8 cellular contexts compared by ENCODE assay signal in the genomic region with DNA sequence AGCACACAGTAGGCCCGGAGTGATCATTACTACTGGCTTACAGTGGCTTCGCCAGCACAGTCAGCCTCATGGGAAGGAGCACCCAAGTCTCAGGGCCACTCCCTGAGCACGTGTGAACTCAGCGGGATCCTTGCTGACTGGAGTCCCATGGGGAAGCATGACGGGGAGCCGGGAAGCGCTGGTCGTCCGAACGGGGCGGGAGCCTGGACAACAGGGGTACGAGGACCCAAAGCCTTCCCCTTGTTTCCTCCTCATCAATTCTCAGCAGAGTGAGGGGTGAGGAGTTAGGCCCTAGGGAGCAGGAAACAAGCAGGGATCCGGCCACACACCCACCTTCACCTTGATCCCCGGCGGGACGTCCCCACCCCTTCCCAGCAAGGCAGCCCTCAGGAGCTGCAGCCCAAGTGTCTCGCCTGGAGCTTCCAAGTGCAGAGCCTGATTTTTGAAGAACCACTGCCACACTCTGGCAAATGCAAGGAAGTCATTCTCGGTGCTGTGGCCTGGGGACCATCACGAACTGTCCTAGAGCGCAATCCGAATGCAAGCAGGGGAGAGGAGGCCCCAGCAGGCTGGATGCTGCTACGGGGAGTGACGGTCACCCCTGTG. TPM values are rescaled to one million over a fixed set of nuclear protein-coding genes. Genes with fewer than 3 reads are reported as not detected.
DNase-seq lines count a peak whose midpoint lies in the region; ATAC-seq and TF ChIP-seq lines count a peak whose summit lies in the region.

No MANE protein-coding gene starts in this region.

- no peaks in the 10 kb centered on the region for H4K20me1 ChIP-seq in fibroblast of lung (ENCODE audit: control insufficient read depth, extremely low read depth, insufficient read depth, low read length)

- POLR2A ChIA-PET in naive thymus-derived CD4-positive, alpha-beta T cell (lab: Charles Lee) = no interaction called here

- H3K36me3 ChIP-seq in fibroblast of lung (ENCODE audit: control insufficient read depth, insufficient read depth, low read length) = no peaks in the 10 kb centered on the region
- no peaks in the 10 kb centered on the region for H3K36me3 ChIP-seq in naive thymus-derived CD4-positive, alpha-beta T cell (ENCODE audit: control insufficient read depth in 2 of 3, insufficient read depth in 3 of 3, low read length in 3 of 3)

- peaks cover 6 to 14% (median 7%) of the 10 kb centered on the region in 7 donors for H3K4me1 Mint-ChIP-seq in naive thymus-derived CD4-positive, alpha-beta T cell

- TF ChIP-seq CTCF in fibroblast of lung (conservative IDR thresholded peaks at IDR 0.05 in 1 of 2, IDR thresholded peaks at IDR 0.05 in 1 of 2; ENCODE audit: low read depth in 1 of 2, low read length in 2 of 2) = peak in 1 of 2 donors; percentile 47

- H2AFZ ChIP-seq in fibroblast of lung (ENCODE audit: low read length) = peak overlapping the region; percentile 78

- peaks cover 0 to 6% (median 0%) of the 10 kb centered on the region in 5 donors for H3K27me3 Mint-ChIP-seq in naive thymus-derived CD4-positive, alpha-beta T cell

- no peaks in the 10 kb centered on the region for H3K79me2 ChIP-seq in fibroblast of lung (ENCODE audit: control insufficient read depth, insufficient read depth, low read length)

- no peak overlapping the region for H3K27ac ChIP-seq in fibroblast of lung (ENCODE audit: insufficient read depth, low read length)
- no peak overlapping the region for H3K27ac ChIP-seq in naive thymus-derived CD4-positive, alpha-beta T cell (ENCODE audit: low read depth, low read length)

- CTCF ChIA-PET in naive thymus-derived CD4-positive, alpha-beta T cell (lab: Charles Lee) = interaction anchor here (0.6 to 2.1 kb wide), 5 partner anchors 9 to 324 kb away, joined by 3 to 9 read pairs (median 3); no protein-coding TSS in a partner anchor

- no peak overlapping the region for H3K4me3 Mint-ChIP-seq in naive thymus-derived CD4-positive, alpha-beta T cell

- H3K4me1 ChIP-seq in fibroblast of lung (ENCODE audit: control insufficient read depth, extremely low read depth, insufficient read depth, low read length) = peaks cover 5% of the 10 kb centered on the region
- peaks cover 0 to 3% of the 10 kb centered on the region in 2 donors for H3K4me1 ChIP-seq in naive thymus-derived CD4-positive, alpha-beta T cell (ENCODE audit: control insufficient read depth in 2 of 2, insufficient read depth in 2 of 2, low read length in 2 of 2)

- no peak overlapping the region for H3K27ac Mint-ChIP-seq in naive thymus-derived CD4-positive, alpha-beta T cell

- intact Hi-C loops in naive thymus-derived CD4-positive, alpha-beta T cell (cut with micrococcal nuclease) = loop anchor here (1.0 to 5.0 kb wide), 3 partner anchors 324 to 879 kb away; no protein-coding TSS in a partner anchor

- peak overlapping the region; percentile 64 for H3K4me2 ChIP-seq in fibroblast of lung (ENCODE audit: extremely low read depth, insufficient read depth, low read length)

- H3K9me3 ChIP-seq in fibroblast of lung (ENCODE audit: control insufficient read depth, insufficient read depth, low read depth, low read length) = no peaks in the 10 kb centered on the region
- H3K9me3 ChIP-seq in naive thymus-derived CD4-positive, alpha-beta T cell (ENCODE audit: control insufficient read depth in 2 of 3, low read length in 3 of 3) = no peaks in the 10 kb centered on the region

- H3K36me3 Mint-ChIP-seq in naive thymus-derived CD4-positive, alpha-beta T cell = no peaks in the 10 kb centered on the region

- H3K4me3 ChIP-seq in fibroblast of lung (replicated peaks in 1 of 4; ENCODE audit: control extremely low read depth in 1 of 4, insufficient read depth in 1 of 4, low read depth in 3 of 4, low read length in 4 of 4) = peak overlapping the region in 2 of 4 experiments; percentile 5 to 14
- no peak overlapping the region for H3K4me3 ChIP-seq in naive thymus-derived CD4-positive, alpha-beta T cell (ENCODE audit: low read length)

- ATAC-seq in naive thymus-derived CD4-positive, alpha-beta T cell = peak; percentile 21

- H3K27me3 ChIP-seq in fibroblast of lung (ENCODE audit: control insufficient read depth, insufficient read depth, low read length) = no peaks in the 10 kb centered on the region
- no peaks in the 10 kb centered on the region for H3K27me3 ChIP-seq in naive thymus-derived CD4-positive, alpha-beta T cell (ENCODE audit: control insufficient read depth in 2 of 2, insufficient read depth in 2 of 2, low read length in 2 of 2)

- peak; percentile 53 for DNase-seq in SIG-M5 treated with dmso at 0.1 percent for 504 hours (lab: John Stamatoyannopoulos, UW; ENCODE audit: unreplicated experiment)
- DNase-seq in SIG-M5 (lab: John Stamatoyannopoulos, UW) = no peak
- peak; percentile 52 for DNase-seq in OCI-M1 (lab: John Stamatoyannopoulos, UW)
- peak; percentile 66 to 73 for DNase-seq in fibroblast of lung (ENCODE audit: low read depth in 2 of 2)
- no peak for DNase-seq in naive thymus-derived CD4-positive, alpha-beta T cell
- no peak for DNase-seq in RKO (ENCODE audit: low spot score)
- DNase-seq in germinal center (ENCODE audit: low spot score) = no peak
- DNase-seq in AML-193 (lab: John Stamatoyannopoulos, UW) = no peak

- H3K9me3 Mint-ChIP-seq in naive thymus-derived CD4-positive, alpha-beta T cell = no peaks in the 10 kb centered on the region

- H3K9ac ChIP-seq in fibroblast of lung (ENCODE audit: insufficient read depth, low read length) = no peak overlapping the region

RNA-seq across cellular contexts. Expression of gene TOMM20, which starts 35.5 kb away (rescaled TPM):
- 85.5 and 92.7 TPM in 2 replicates for total RNA-seq in fibroblast of lung
- 95.1 and 111 TPM in 2 replicates for polyA plus RNA-seq in fibroblast of lung
- 97.4 and 104 TPM in 2 replicates for polyA plus RNA-seq in fibroblast of lung (2012)
- polyA minus RNA-seq in fibroblast of lung (ENCODE audit: low replicate concordance) = 23.2 and 53.4 TPM in 2 replicates
- total RNA-seq in naive thymus-derived CD4-positive, alpha-beta T cell = 100 to 1,000 TPM in 3 of 5 experiments, 10 to 100 TPM in 2; 88.0 to 124 (median 100) TPM
- polyA plus RNA-seq in naive thymus-derived CD4-positive, alpha-beta T cell = 10 to 100 TPM; 53.2 to 67.3 TPM

Comparison
In these comparisons a context has a peak if more than half of its experiments do, and no peak if none do; other contexts are left out.
1. DNase-seq: peak in SIG-M5 treated with dmso at 0.1 percent for 504 hours (single experiment), OCI-M1 (single experiment) and fibroblast of lung (2 of 2); none in SIG-M5 (single experiment), naive thymus-derived CD4-positive, alpha-beta T cell (0 of 9), RKO (single experiment), germinal center (single experiment) and AML-193 (0 of 2).